24 cellular contexts compared by ENCODE assay signal in genomic region chr4:43014266-43014665, GRCh38.
"Had no signal": no experiment of that assay in that cellular context is flagged by ENCODE, and none has a peak within 500 bp of the region (broad histone marks: within the 10 kb centered on the region; RNA-seq: fewer than 3 reads in every experiment).

No MANE protein-coding gene starts in this region.

- H3K4me3 ChIP-seq: coronary artery, dorsolateral prefrontal cortex, ovary, prostate gland, suprapubic skin, tibial artery, upper lobe of right lung had no signal

- DNase-seq: activated CD4-positive, alpha-beta T cell treated with anti-CD3 and anti-CD28 coated beads for 36 hours; activated CD4-positive, CD25-positive, alpha-beta regulatory T cell; activated naive CD4-positive, alpha-beta T cell; activated T-cell treated with anti-CD3 and anti-CD28 coated beads for 4 hours; activated T-cell treated with anti-CD3 and anti-CD28 coated beads, Interleukin-2, amount 50 U/mL, for 72 hours; effector memory CD4-positive, alpha-beta T cell; head of caudate nucleus; hippocampal formation; kidney; left colon; midbrain; naive thymus-derived CD4-positive, alpha-beta T cell; ovary; right cardiac atrium; stimulated activated CD4-positive, alpha-beta T cell treated with anti-CD3 and anti-CD28 coated beads, Interleukin-15, amount 100 ng/mL, for 24 hours; stimulated activated CD4-positive, alpha-beta T cell treated with anti-CD3 and anti-CD28 coated beads, Interleukin-2, amount 100 ng/mL, for 24 hours; stimulated activated naive B cell treated with anti-CD40 and anti-IgM and Interleukin-4, amounts not matched to agents 10 μg/mL and 1 μg/mL and 100 μg/mL, for 72 hours; tibial artery; upper lobe of right lung had no signal

- H3K27ac ChIP-seq: coronary artery, dorsolateral prefrontal cortex, ovary, prostate gland, suprapubic skin, tibial artery, upper lobe of right lung had no signal

- H3K36me3 ChIP-seq: ovary, prostate gland, suprapubic skin, tibial artery, upper lobe of right lung had no signal

- H3K9me3 ChIP-seq: ovary, prostate gland, suprapubic skin, tibial artery, upper lobe of right lung had no signal

- H3K4me1 ChIP-seq: prostate gland, suprapubic skin, tibial artery, upper lobe of right lung had no signal

- ATAC-seq: activated CD4-positive, alpha-beta T cell treated with anti-CD3 and anti-CD28 coated beads for 36 hours; activated naive CD4-positive, alpha-beta T cell treated with anti-CD3 and anti-CD28 coated beads, Interleukin-2, amount 50 U/mL, for 72 hours; activated T-cell treated with anti-CD3 and anti-CD28 coated beads, Interleukin-2, amount 50 U/mL, for 72 hours; left colon; naive thymus-derived CD4-positive, alpha-beta T cell; right cardiac atrium; stimulated activated naive B cell treated with anti-CD40 and anti-IgM and Interleukin-4, amounts not matched to agents 10 μg/mL and 1 μg/mL and 100 μg/mL, for 72 hours; upper lobe of right lung had no signal

- H3K27me3 ChIP-seq: dorsolateral prefrontal cortex, ovary, suprapubic skin, tibial artery, upper lobe of right lung had no signal
